ENCODE assay signal across 19 cellular contexts in genomic region chr6:54037277-54037779, GRCh38.
DNase-seq lines count a peak whose midpoint lies in the region; ATAC-seq, FAIRE-seq and TF ChIP-seq lines count a peak whose summit lies in the region.
"Had no signal": no experiment of that assay in that cellular context is flagged by ENCODE, and none has a peak within 500 bp of the region (broad histone marks: within the 10 kb centered on the region; RNA-seq: fewer than 3 reads in every experiment).

No MANE protein-coding gene starts in this region.

- H3K4me2 ChIP-seq in H1 (ENCODE audit: insufficient read depth in 1 of 2, low read depth in 2 of 2, low read length in 2 of 2) = no peak overlapping the region

- no peak for TF ChIP-seq POLR2A in H1 (IDR thresholded peaks at IDR 0.05; ENCODE audit: control extremely low read depth in 1 of 2, low read depth in 2 of 2, low read length in 2 of 2)

- H2BK20ac ChIP-seq in H1 (ENCODE audit: low read length) = no peak overlapping the region

- H3K23ac ChIP-seq in H1 (ENCODE audit: insufficient read length) = no peak overlapping the region

- no peak overlapping the region for H3K18ac ChIP-seq in H1 (ENCODE audit: extremely low read depth, low read length)

- no peak overlapping the region for H2BK5ac ChIP-seq in H1 (ENCODE audit: low read depth, low read length)

- H4K8ac ChIP-seq in H1 (ENCODE audit: extremely low read depth, insufficient read depth, low read length) = no peak overlapping the region

- H3K9me3 ChIP-seq in H1 (ENCODE audit: insufficient read depth in 2 of 2, low read depth in 1 of 2, low read length in 1 of 2) (no peaks in the 10 kb centered on the region), liver (ENCODE audit: control insufficient read depth in 4 of 4, low read length in 3 of 4) (no peaks in the 10 kb centered on the region)
- H3K9me3 ChIP-seq: MG63, Peyer's patch, SJCRH30 had no signal

- no peak overlapping the region for H2BK15ac ChIP-seq in H1 (ENCODE audit: low read length)

- H3K27me3 Mint-ChIP-seq in stimulated activated memory B cell treated with anti-CD40 and anti-IgM and Interleukin-4, amounts not matched to agents 10 μg/mL and 1 μg/mL and 100 μg/mL, for 72 hours = no peaks in the 10 kb centered on the region
- H3K27me3 Mint-ChIP-seq in natural killer cell treated with Interleukin-12 subunit alpha and Interleukin-12 subunit beta and Interleukin-15 and Interleukin-18, amount 100 ng/mL, for 72 hours = peaks cover 0 to 5% of the 10 kb centered on the region in 2 donors
- H3K27me3 Mint-ChIP-seq: CD4-positive, CD25-positive, alpha-beta regulatory T cell had no signal

- H3K14ac ChIP-seq in H1 (ENCODE audit: insufficient read length) = no peak overlapping the region

- no peak overlapping the region for H2BK120ac ChIP-seq in H1 (replicated peaks; ENCODE audit: low read depth, low read length)

- ATAC-seq in stimulated activated memory B cell treated with anti-CD40 and anti-IgM and Interleukin-4, amounts not matched to agents 10 μg/mL and 1 μg/mL and 100 μg/mL, for 72 hours = no peak
- ATAC-seq in natural killer cell treated with Interleukin-12 subunit alpha and Interleukin-12 subunit beta and Interleukin-15 and Interleukin-18, amount 100 ng/mL, for 72 hours = no peak

- H3K79me1 ChIP-seq in H1 (ENCODE audit: low read depth, low read length) = no peaks in the 10 kb centered on the region

- peak overlapping the region; percentile 11; the same call in 1 of the 2 replicates for H2AFZ ChIP-seq in H1 (ENCODE audit: low read length)

- CTCF ChIA-PET in H1 (lab: Charles Lee; ENCODE audit: partially characterized antibody) = no interaction called here

- H3K27me3 ChIP-seq in H1 (replicated peaks in 1 of 4; ENCODE audit: control insufficient read depth in 3 of 4, extremely low read depth in 1 of 4, insufficient read depth in 3 of 4, low read length in 3 of 4) (no peaks in the 10 kb centered on the region), liver (ENCODE audit: control insufficient read depth in 4 of 4, insufficient read depth in 4 of 4, low read length in 3 of 4) (no peaks in the 10 kb centered on the region)
- H3K27me3 ChIP-seq: MG63, Peyer's patch, SJCRH30 had no signal

- H3K4me3 Mint-ChIP-seq in stimulated activated memory B cell treated with anti-CD40 and anti-IgM and Interleukin-4, amounts not matched to agents 10 μg/mL and 1 μg/mL and 100 μg/mL, for 72 hours = no peak overlapping the region
- H3K4me3 Mint-ChIP-seq in natural killer cell treated with Interleukin-12 subunit alpha and Interleukin-12 subunit beta and Interleukin-15 and Interleukin-18, amount 100 ng/mL, for 72 hours = no peak overlapping the region
- H3K4me3 Mint-ChIP-seq: CD4-positive, CD25-positive, alpha-beta regulatory T cell; H9 had no signal

- no peak overlapping the region for H3K4ac ChIP-seq in H1 (replicated peaks; ENCODE audit: insufficient read length, low read depth, low read length)

- TF ChIP-seq EP300 in H1 (IDR thresholded peaks at IDR 0.05; ENCODE audit: borderline replicate concordance in 1 of 2, low read depth in 2 of 2, low read length in 2 of 2) = no peak

- H3K36me3 ChIP-seq in H1 (ENCODE audit: control insufficient read depth in 2 of 4, insufficient read depth in 4 of 4, low read length in 3 of 4) = no peaks in the 10 kb centered on the region
- H3K36me3 ChIP-seq in liver (ENCODE audit: control insufficient read depth in 4 of 4, insufficient read depth in 3 of 4, low read depth in 1 of 4, low read length in 3 of 4) = no peaks in the 10 kb centered on the region
- H3K36me3 ChIP-seq: MG63, Peyer's patch, SJCRH30 had no signal

- H4K20me1 ChIP-seq in H1 (replicated peaks in 1 of 2; ENCODE audit: control insufficient read depth in 1 of 2, insufficient read depth in 2 of 2, low read length in 2 of 2) = no peaks in the 10 kb centered on the region

- no peaks in the 10 kb centered on the region for H3K4me1 Mint-ChIP-seq in stimulated activated memory B cell treated with anti-CD40 and anti-IgM and Interleukin-4, amounts not matched to agents 10 μg/mL and 1 μg/mL and 100 μg/mL, for 72 hours
- H3K4me1 Mint-ChIP-seq in natural killer cell treated with Interleukin-12 subunit alpha and Interleukin-12 subunit beta and Interleukin-15 and Interleukin-18, amount 100 ng/mL, for 72 hours (ENCODE audit: low read depth in 2 of 2) = no peaks in the 10 kb centered on the region
- H3K4me1 Mint-ChIP-seq: CD4-positive, CD25-positive, alpha-beta regulatory T cell; H9 had no signal

- FAIRE-seq in H1 (lab: Jason Lieb, UNC) = no peak
- FAIRE-seq: HTR-8/SVneo had no signal

- no peaks in the 10 kb centered on the region for H3K79me2 ChIP-seq in H1 (ENCODE audit: control insufficient read depth in 1 of 2, insufficient read depth in 2 of 2, low read length in 2 of 2)

- TF ChIP-seq CTCF in H1 (IDR thresholded peaks at IDR 0.05; ENCODE audit: control extremely low read depth in 1 of 3, insufficient read depth in 1 of 3, low read depth in 1 of 3, low read length in 3 of 3) = no peak
- TF ChIP-seq CTCF in liver (IDR thresholded peaks at IDR 0.05; ENCODE audit: low read depth, low read length, missing input control) = no peak

- H3K9ac ChIP-seq in H1 (replicated peaks in 1 of 4; ENCODE audit: extremely low read depth in 1 of 4, low read depth in 3 of 4, low read length in 3 of 4) (no peak overlapping the region), liver (ENCODE audit: low read depth in 1 of 2, low read length in 2 of 2) (no peak overlapping the region)

- H3K27ac Mint-ChIP-seq in stimulated activated memory B cell treated with anti-CD40 and anti-IgM and Interleukin-4, amounts not matched to agents 10 μg/mL and 1 μg/mL and 100 μg/mL, for 72 hours = no peak overlapping the region
- H3K27ac Mint-ChIP-seq in natural killer cell treated with Interleukin-12 subunit alpha and Interleukin-12 subunit beta and Interleukin-15 and Interleukin-18, amount 100 ng/mL, for 72 hours = no peak overlapping the region
- H3K27ac Mint-ChIP-seq: CD4-positive, CD25-positive, alpha-beta regulatory T cell; H9 had no signal

- H3K56ac ChIP-seq in H1 (replicated peaks; ENCODE audit: insufficient read length, low read depth, low read length) = no peak overlapping the region

- TF ChIP-seq RAD21 in H1 (IDR thresholded peaks at IDR 0.05 in 1 of 2, conservative IDR thresholded peaks at IDR 0.05 in 1 of 2; ENCODE audit: low read depth in 2 of 2, low read length in 2 of 2) (no peak), liver (IDR thresholded peaks at IDR 0.05) (peak; percentile 57 to 68)

- no peaks in the 10 kb centered on the region for H3K4me1 ChIP-seq in H1 (replicated peaks in 1 of 4; ENCODE audit: control insufficient read depth in 3 of 4, insufficient read depth in 4 of 4, low read length in 3 of 4)
- H3K4me1 ChIP-seq in liver (ENCODE audit: control insufficient read depth in 4 of 4, insufficient read depth in 4 of 4, low read length in 3 of 4) = peaks cover 0 to 15% (median 7%) of the 10 kb centered on the region in 4 donors
- H3K4me1 ChIP-seq: Peyer's patch, SJCRH30 had no signal

- no peak overlapping the region for H2BK12ac ChIP-seq in H1 (ENCODE audit: low read depth, low read length)

- POLR2A ChIA-PET in H1 (lab: Charles Lee; ENCODE audit: partially characterized antibody) = no interaction called here

- H3K4me3 ChIP-seq in H1 (ENCODE audit: extremely low read depth in 1 of 4, insufficient read depth in 2 of 4, low read depth in 3 of 4, low read length in 4 of 4) (no peak overlapping the region), liver (ENCODE audit: low read depth in 1 of 3, low read length in 3 of 3) (no peak overlapping the region)
- H3K4me3 ChIP-seq: MG63, Peyer's patch, SJCRH30 had no signal

- no peaks in the 10 kb centered on the region for H3K36me3 Mint-ChIP-seq in stimulated activated memory B cell treated with anti-CD40 and anti-IgM and Interleukin-4, amounts not matched to agents 10 μg/mL and 1 μg/mL and 100 μg/mL, for 72 hours
- no peaks in the 10 kb centered on the region for H3K36me3 Mint-ChIP-seq in natural killer cell treated with Interleukin-12 subunit alpha and Interleukin-12 subunit beta and Interleukin-15 and Interleukin-18, amount 100 ng/mL, for 72 hours
- H3K36me3 Mint-ChIP-seq: CD4-positive, CD25-positive, alpha-beta regulatory T cell had no signal

- no peak overlapping the region for H4K5ac ChIP-seq in H1 (ENCODE audit: insufficient read length, low read depth, low read length)

- no peak overlapping the region for H2AK5ac ChIP-seq in H1 (ENCODE audit: low read depth, low read length)

- peaks cover 3% of the 10 kb centered on the region for H3K9me3 Mint-ChIP-seq in stimulated activated memory B cell treated with anti-CD40 and anti-IgM and Interleukin-4, amounts not matched to agents 10 μg/mL and 1 μg/mL and 100 μg/mL, for 72 hours
- H3K9me3 Mint-ChIP-seq in natural killer cell treated with Interleukin-12 subunit alpha and Interleukin-12 subunit beta and Interleukin-15 and Interleukin-18, amount 100 ng/mL, for 72 hours = peaks cover 2% of the 10 kb centered on the region
- H3K9me3 Mint-ChIP-seq: H9 had no signal

- peak; percentile 10 for DNase-seq in EH (ENCODE audit: low read depth)
- peak; percentile 34 for DNase-seq in HuH-7 (ENCODE audit: low spot score)
- DNase-seq in H1 (ENCODE audit: low read depth in 1 of 2, low spot score in 2 of 2) = no peak
- no peak for DNase-seq in activated CD4-positive, alpha-beta T cell treated with anti-CD3 and anti-CD28 coated beads for 1 hour
- DNase-seq in natural killer cell treated with Interleukin-12 subunit alpha and Interleukin-12 subunit beta and Interleukin-15 and Interleukin-18, amount 100 ng/mL, for 72 hours (ENCODE audit: low spot score) = no peak
- DNase-seq in HK-2 (ENCODE audit: unreplicated experiment) = no peak
- DNase-seq: CD4-positive, CD25-positive, alpha-beta regulatory T cell; COR-L47; DMS79; H9; Kasumi-1; MG63; NCI-H1417 treated with DMSO at 0.1 percent for 48 hours; NCI-H187; Peyer's patch; SJCRH30 had no signal

- no peaks in the 10 kb centered on the region for H3K23me2 ChIP-seq in H1 (ENCODE audit: low read depth, low read length)

- H3K27ac ChIP-seq in H1 (ENCODE audit: low read depth, low read length) (no peak overlapping the region), liver (ENCODE audit: low read depth in 1 of 2, low read length in 2 of 2) (peak overlapping the region; percentile 25 to 55)
- H3K27ac ChIP-seq: Peyer's patch, SJCRH30 had no signal

- no peak overlapping the region for H4K91ac ChIP-seq in H1 (replicated peaks; ENCODE audit: insufficient read length, low read length)

TF ChIP-seq in H1, 55 proteins besides CTCF, POLR2A, EP300 and RAD21 (continues in another document):
- no peak for TF ChIP-seq CREB1 (IDR thresholded peaks at IDR 0.05)

TF ChIP-seq in liver, 16 proteins besides CTCF, POLR2A, EP300 and RAD21 (continues in another document):
- peak; percentile 73 for TF ChIP-seq NR2F2 (IDR thresholded peaks at IDR 0.05)
- peak; percentile 42 for TF ChIP-seq HNF4G (IDR thresholded peaks at IDR 0.05)
- peak; percentile 24 for TF ChIP-seq ATF3 (IDR thresholded peaks at IDR 0.05)

Comparison
In these comparisons a context has a peak if more than half of its experiments do, and no peak if none do; other contexts are left out.
1. DNase-seq: peak in EH (single experiment) and HuH-7 (single experiment); none in H1 (0 of 2), activated CD4-positive, alpha-beta T cell treated with anti-CD3 and anti-CD28 coated beads for 1 hour (single experiment), natural killer cell treated with Interleukin-12 subunit alpha and Interleukin-12 subunit beta and Interleukin-15 and Interleukin-18, amount 100 ng/mL, for 72 hours (single experiment) and HK-2 (single experiment).